Comparison of ENCODE assay signal across 19 cellular contexts in genomic region chr4:115159141-115159540, GRCh38. TPM values are rescaled to one million over a fixed set of nuclear protein-coding genes. Genes with fewer than 3 reads are reported as not detected.
"Had no signal": no experiment of that assay in that cellular context is flagged by ENCODE, and none has a peak within 500 bp of the region (broad histone marks: within the 10 kb centered on the region; RNA-seq: fewer than 3 reads in every experiment).

No MANE protein-coding gene starts in this region.

- H3K27ac ChIP-seq: ascending aorta, cardiac muscle cell, esophagus squamous epithelium, lower lobe of right lung, stomach had no signal

- ATAC-seq: activated T-cell treated with anti-CD3 and anti-CD28 coated beads, Interleukin-2, amount 50 U/mL, for 72 hours; left cardiac atrium; lower lobe of right lung; naive thymus-derived CD4-positive, alpha-beta T cell had no signal

- DNase-seq: activated CD4-positive, alpha-beta memory T cell treated with anti-CD3 and anti-CD28 coated beads for 36 hours; activated CD4-positive, alpha-beta T cell treated with anti-CD3 and anti-CD28 coated beads for 1 hour; activated gamma-delta T cell treated with Interleukin-2 at 50 U/mL for 16 hours; activated naive CD8-positive, alpha-beta T cell treated with anti-CD3 and anti-CD28 coated beads for 36 hours; activated T-cell treated with anti-CD3 and anti-CD28 coated beads, Interleukin-2, amount 50 U/mL, for 72 hours; esophagus squamous epithelium; glutamatergic neuron; left cardiac atrium; lower lobe of right lung; midbrain; naive thymus-derived CD4-positive, alpha-beta T cell; posterior cingulate gyrus; stimulated activated CD4-positive, alpha-beta T cell treated with anti-CD3 and anti-CD28 coated beads, Interleukin-4, amount 100 ng/mL, for 4 hours; stomach; T-helper 9 cell had no signal

- H3K27me3 ChIP-seq: ascending aorta, cardiac muscle cell, esophagus squamous epithelium, stomach had no signal

- FAIRE-seq: urothelium cell line had no signal

- H3K36me3 ChIP-seq: ascending aorta, cardiac muscle cell, esophagus squamous epithelium, lower lobe of right lung, stomach had no signal

- H3K4me1 ChIP-seq: ascending aorta, esophagus squamous epithelium, lower lobe of right lung, stomach had no signal

- H3K4me3 ChIP-seq: ascending aorta, cardiac muscle cell, esophagus squamous epithelium, lower lobe of right lung, skin epidermis, stomach had no signal

- H3K9me3 ChIP-seq: ascending aorta, esophagus squamous epithelium, lower lobe of right lung, stomach had no signal

RNA-seq across cellular contexts. Expression of gene NDST4, which starts 45.7 kb away (rescaled TPM):
- total RNA-seq: activated CD4-positive, alpha-beta memory T cell treated with anti-CD3 and anti-CD28 coated beads for 36 hours; activated naive CD8-positive, alpha-beta T cell treated with anti-CD3 and anti-CD28 coated beads for 36 hours; activated T-cell treated with anti-CD3 and anti-CD28 coated beads, Interleukin-2, amount 50 U/mL, for 72 hours; ascending aorta; cardiac muscle cell; esophagus squamous epithelium; left cardiac atrium; lower lobe of right lung; naive thymus-derived CD4-positive, alpha-beta T cell had no signal
- polyA plus RNA-seq: cardiac muscle cell; naive thymus-derived CD4-positive, alpha-beta T cell had no signal
